In genomic region chr1:5690878-5691277, GRCh38 we compare ENCODE assay signal across 22 cellular contexts.
"Had no signal": no experiment of that assay in that cellular context is flagged by ENCODE, and none has a peak within 500 bp of the region (broad histone marks: within the 10 kb centered on the region; RNA-seq: fewer than 3 reads in every experiment).

No MANE protein-coding gene starts in this region.

- H3K27me3 ChIP-seq: ascending aorta, brain microvascular endothelial cell, neutrophil, ovary had no signal

- H3K36me3 ChIP-seq: adrenal gland, ascending aorta, brain microvascular endothelial cell, esophagus squamous epithelium, neutrophil, ovary had no signal

- H3K4me1 ChIP-seq: adrenal gland, ascending aorta, esophagus squamous epithelium had no signal

- DNase-seq: activated CD4-positive, alpha-beta T cell treated with anti-CD3 and anti-CD28 coated beads for 1 hour; activated CD4-positive, alpha-beta T cell treated with anti-CD3 and anti-CD28 coated beads, Interleukin-2, amount 50 U/mL, for 1 hour; activated CD8-positive, alpha-beta T cell treated with anti-CD3 and anti-CD28 coated beads, Interleukin-2, amount 10 ng/mL, durations not matched to agents 7 days and 5 days; activated gamma-delta T cell treated with Interleukin-2 at 50 U/mL for 16 hours; adrenal gland; brain microvascular endothelial cell; central memory CD4-positive, alpha-beta T cell; effector memory CD8-positive, alpha-beta T cell; esophagus squamous epithelium; kidney; midbrain; ovary; right cardiac atrium; stimulated activated CD4-positive, alpha-beta T cell treated with anti-CD3 and anti-CD28 coated beads, Interleukin-12 subunit alpha, Interleukin-12 subunit beta, amount 100 ng/mL, for 4 hours; stimulated activated CD4-positive, alpha-beta T cell treated with anti-CD3 and anti-CD28 coated beads, Interleukin-4, amount 100 ng/mL, for 4 hours; stimulated activated naive CD8-positive, alpha-beta T cell treated with anti-CD3 and anti-CD28 coated beads, Interleukin-15, Interleukin-2, amounts not matched to agents 100 U/mL and 50 U/mL, for 24 hours had no signal

- H3K27ac ChIP-seq: adrenal gland, ascending aorta, brain microvascular endothelial cell, dorsolateral prefrontal cortex, esophagus squamous epithelium, neutrophil, ovary, VCaP had no signal

- H3K9me3 ChIP-seq: adrenal gland, ascending aorta, esophagus squamous epithelium, neutrophil, ovary had no signal

- ATAC-seq: activated CD8-positive, alpha-beta T cell treated with anti-CD3 and anti-CD28 coated beads, Interleukin-2, amount 10 ng/mL, durations not matched to agents 7 days and 5 days; effector memory CD8-positive, alpha-beta T cell; left lobe of liver; natural killer cell treated with Interleukin-12 subunit alpha and Interleukin-12 subunit beta and Interleukin-15 and Interleukin-18, amount 100 ng/mL, for 72 hours; right cardiac atrium; stimulated activated naive CD8-positive, alpha-beta T cell treated with anti-CD3 and anti-CD28 coated beads, Interleukin-15, Interleukin-2, amounts not matched to agents 100 U/mL and 50 U/mL, for 24 hours had no signal

- H3K4me3 ChIP-seq: adrenal gland, ascending aorta, dorsolateral prefrontal cortex, esophagus squamous epithelium, ovary had no signal
